In genomic region chr11:104891135-104891534, GRCh38 we compare ENCODE assay signal across 18 cellular contexts. TPM values are rescaled to one million over a fixed set of nuclear protein-coding genes. Genes with fewer than 3 reads are reported as not detected.
"Had no signal": no experiment of that assay in that cellular context is flagged by ENCODE, and none has a peak within 500 bp of the region (broad histone marks: within the 10 kb centered on the region; RNA-seq: fewer than 3 reads in every experiment).

No MANE protein-coding gene starts in this region.

- DNase-seq: activated B cell treated with CpG ODN at 0.5 μM for 24 hours; activated CD4-positive, alpha-beta T cell treated with anti-CD3 and anti-CD28 coated beads, Interleukin-2, amount 10 ng/mL, durations not matched to agents 24 days and 14 days; activated naive CD4-positive, alpha-beta T cell treated with anti-CD3 and anti-CD28 coated beads for 36 hours; caudate nucleus; effector memory CD4-positive, alpha-beta T cell; foreskin keratinocyte; left ventricle myocardium superior; mesendoderm; occipital lobe; right lobe of liver; stimulated activated CD4-positive, alpha-beta T cell treated with anti-CD3 and anti-CD28 coated beads, Interleukin-2, amount 100 ng/mL, for 48 hours; stimulated activated naive CD4-positive, alpha-beta T cell treated with Interleukin-2 at 50 U/mL for 16 hours had no signal

- H3K27ac ChIP-seq: coronary artery, epithelial cell of prostate, foreskin keratinocyte, prostate gland, right lobe of liver, suprapubic skin had no signal

- H3K9me3 ChIP-seq: prostate gland, right lobe of liver, suprapubic skin had no signal

- H3K36me3 ChIP-seq: prostate gland, right lobe of liver, suprapubic skin had no signal

- ATAC-seq: foreskin keratinocyte, left ventricle myocardium superior, right lobe of liver had no signal

- H3K27me3 ChIP-seq: foreskin keratinocyte, right lobe of liver, suprapubic skin had no signal

- H3K4me3 ChIP-seq: coronary artery, prostate gland, right lobe of liver, suprapubic skin had no signal

- H3K4me1 ChIP-seq: foreskin keratinocyte, prostate gland, right lobe of liver had no signal

RNA-seq across cellular contexts. Expression of gene CASP12, which starts 7.1 kb away (rescaled TPM):
- total RNA-seq: activated B cell treated with CpG ODN at 0.5 μM for 24 hours; activated CD4-positive, alpha-beta T cell treated with anti-CD3 and anti-CD28 coated beads, Interleukin-2, amount 10 ng/mL, durations not matched to agents 24 days and 14 days; activated naive CD4-positive, alpha-beta T cell treated with anti-CD3 and anti-CD28 coated beads for 36 hours; activated T-helper 1 cell treated with anti-CD3 and anti-CD28 coated beads, Interleukin-12 subunit alpha, Interleukin-12 subunit beta, Interleukin-2, Interleukin-4 antibody, amounts not matched to agents 30 ng/mL and 10 ng/mL and 1 ng/mL, durations not matched to agents 14 hours and 24 hours and 36 hours; foreskin keratinocyte; left ventricle myocardium superior; occipital lobe; right lobe of liver; suprapubic skin had no signal
- polyA plus RNA-seq: foreskin keratinocyte, keratinocyte had no signal
